In genomic region chr12:103839893-103840292, GRCh38 we compare ENCODE assay signal across 8 cellular contexts. TPM values are rescaled to one million over a fixed set of nuclear protein-coding genes. Genes with fewer than 3 reads are reported as not detected.
DNase-seq lines count a peak whose midpoint lies in the region; ATAC-seq lines count a peak whose summit lies in the region.

No MANE protein-coding gene starts in this region.

- H3K27me3 Mint-ChIP-seq in activated CD4-positive, alpha-beta T cell treated with anti-CD3 and anti-CD28 coated beads, Interleukin-2, amount 10 ng/mL, durations not matched to agents 7 days and 5 days: peaks cover 9% of the 10 kb centered on the region
- no peaks in the 10 kb centered on the region for H3K27me3 Mint-ChIP-seq in activated T-helper 17 cell treated with anti-CD3 and anti-CD28 coated beads, Interleukin-2, amount 50 U/mL, for 72 hours

- H3K9ac ChIP-seq in subcutaneous abdominal adipose tissue (ENCODE audit: low read length in 5 of 5): no peak overlapping the region

- H3K27ac Mint-ChIP-seq in activated CD4-positive, alpha-beta T cell treated with anti-CD3 and anti-CD28 coated beads, Interleukin-2, amount 10 ng/mL, durations not matched to agents 7 days and 5 days: no peak overlapping the region
- H3K27ac Mint-ChIP-seq in activated T-helper 17 cell treated with anti-CD3 and anti-CD28 coated beads, Interleukin-2, amount 50 U/mL, for 72 hours: no peak overlapping the region

- peaks cover 18% of the 10 kb centered on the region for H3K4me1 Mint-ChIP-seq in activated CD4-positive, alpha-beta T cell treated with anti-CD3 and anti-CD28 coated beads, Interleukin-2, amount 10 ng/mL, durations not matched to agents 7 days and 5 days
- peaks cover 18% of the 10 kb centered on the region for H3K4me1 Mint-ChIP-seq in activated T-helper 17 cell treated with anti-CD3 and anti-CD28 coated beads, Interleukin-2, amount 50 U/mL, for 72 hours

- peak overlapping the region; percentile 53 to 81 (median 71) for H3K4me3 ChIP-seq in subcutaneous abdominal adipose tissue (ENCODE audit: low read depth in 1 of 5, low read length in 5 of 5)

- POLR2A ChIA-PET in activated CD4-positive, alpha-beta T cell treated with anti-CD3 and anti-CD28 coated beads, Interleukin-2, amount 10 ng/mL, durations not matched to agents 7 days and 5 days (lab: Charles Lee): no interaction called here

- H3K4me3 Mint-ChIP-seq in activated CD4-positive, alpha-beta T cell treated with anti-CD3 and anti-CD28 coated beads, Interleukin-2, amount 10 ng/mL, durations not matched to agents 7 days and 5 days: peak overlapping the region; percentile 78
- peak overlapping the region; percentile 87 for H3K4me3 Mint-ChIP-seq in activated T-helper 17 cell treated with anti-CD3 and anti-CD28 coated beads, Interleukin-2, amount 50 U/mL, for 72 hours

- no peak for ATAC-seq in activated T-helper 17 cell treated with anti-CD3 and anti-CD28 coated beads, Interleukin-2, amount 50 U/mL, for 72 hours (replicated peaks)
- no peak for ATAC-seq in GM21381 (IDR thresholded peaks at IDR 0.05; ENCODE audit: unreplicated experiment)
- no peak for ATAC-seq in GM19455 (IDR thresholded peaks at IDR 0.05; ENCODE audit: unreplicated experiment)

- H3K9me3 Mint-ChIP-seq in activated CD4-positive, alpha-beta T cell treated with anti-CD3 and anti-CD28 coated beads, Interleukin-2, amount 10 ng/mL, durations not matched to agents 7 days and 5 days: no peaks in the 10 kb centered on the region
- H3K9me3 Mint-ChIP-seq in activated T-helper 17 cell treated with anti-CD3 and anti-CD28 coated beads, Interleukin-2, amount 50 U/mL, for 72 hours: no peaks in the 10 kb centered on the region

- H3K4me1 ChIP-seq in subcutaneous abdominal adipose tissue (ENCODE audit: control insufficient read depth in 5 of 5, insufficient read depth in 5 of 5, low read length in 5 of 5): peaks cover 0 to 36% (median 34%) of the 10 kb centered on the region in 5 donors

- CTCF ChIA-PET in activated CD4-positive, alpha-beta T cell treated with anti-CD3 and anti-CD28 coated beads, Interleukin-2, amount 10 ng/mL, durations not matched to agents 7 days and 5 days (lab: Charles Lee): no interaction called here

- H3K27me3 ChIP-seq in subcutaneous abdominal adipose tissue (ENCODE audit: control insufficient read depth in 5 of 5, insufficient read depth in 4 of 5, low read length in 5 of 5): no peaks in the 10 kb centered on the region

- H3K9me3 ChIP-seq in subcutaneous abdominal adipose tissue (ENCODE audit: control insufficient read depth in 5 of 5, low read length in 5 of 5): no peaks in the 10 kb centered on the region

- DNase-seq in activated CD4-positive, alpha-beta T cell treated with anti-CD3 and anti-CD28 coated beads, Interleukin-2, amount 10 ng/mL, durations not matched to agents 7 days and 5 days: no peak
- no peak for DNase-seq in activated CD4-positive, alpha-beta T cell treated with anti-CD3 and anti-CD28 coated beads for 48 hours
- peak; percentile 35 for DNase-seq in islet precursor cell
- DNase-seq in activated CD4-positive, alpha-beta T cell treated with anti-CD3 and anti-CD28 coated beads, Interleukin-2, amount 50 U/mL, for 1 hour: no peak

- H3K36me3 ChIP-seq in subcutaneous abdominal adipose tissue (ENCODE audit: control insufficient read depth in 5 of 5, insufficient read depth in 5 of 5, low read length in 5 of 5): no peaks in the 10 kb centered on the region

- no peak overlapping the region for H3K27ac ChIP-seq in subcutaneous abdominal adipose tissue (ENCODE audit: low read depth, low read length)

- no peaks in the 10 kb centered on the region for H3K36me3 Mint-ChIP-seq in activated CD4-positive, alpha-beta T cell treated with anti-CD3 and anti-CD28 coated beads, Interleukin-2, amount 10 ng/mL, durations not matched to agents 7 days and 5 days (ENCODE audit: low read depth)
- peaks cover 5% of the 10 kb centered on the region for H3K36me3 Mint-ChIP-seq in activated T-helper 17 cell treated with anti-CD3 and anti-CD28 coated beads, Interleukin-2, amount 50 U/mL, for 72 hours (ENCODE audit: low read depth)

RNA-seq across cellular contexts. Expression of gene NT5DC3, which starts 1.1 kb away (rescaled TPM):
- 1 to 10 TPM; 3.5 to 4.3 TPM for total RNA-seq in activated CD4-positive, alpha-beta T cell treated with anti-CD3 and anti-CD28 coated beads, Interleukin-2, amount 10 ng/mL, durations not matched to agents 7 days and 5 days
- total RNA-seq in activated T-helper 17 cell treated with anti-CD3 and anti-CD28 coated beads, Interleukin-2, amount 50 U/mL, for 72 hours: 1 to 10 TPM; 6.7 to 7.4 TPM
